In genomic region chrX:103170216-103170615, GRCh38 we compare ENCODE assay signal across 25 cellular contexts. TPM values are rescaled to one million over a fixed set of nuclear protein-coding genes. Genes with fewer than 3 reads are reported as not detected.
DNase-seq lines count a peak whose midpoint lies in the region; ATAC-seq and TF ChIP-seq lines count a peak whose summit lies in the region.
"Had no signal": no experiment of that assay in that cellular context is flagged by ENCODE, and none has a peak within 500 bp of the region (broad histone marks: within the 10 kb centered on the region; RNA-seq: fewer than 3 reads in every experiment).

No MANE protein-coding gene starts in this region.

- ATAC-seq in HG03095 (IDR thresholded peaks at IDR 0.05; ENCODE audit: unreplicated experiment) (no peak), left ventricle myocardium superior (no peak)
- ATAC-seq: effector memory CD8-positive, alpha-beta T cell; mucosa of descending colon; sciatic nerve had no signal

- no peak for TF ChIP-seq CTCF in NB4 (IDR thresholded peaks at IDR 0.05; ENCODE audit: low read depth, low read length)

- TF ChIP-seq POLR2A in NB4 (IDR thresholded peaks at IDR 0.05; ENCODE audit: extremely low read depth, insufficient read length): no peak

- in situ Hi-C loops in KBM-7 (cut with MboI; ENCODE audit: low pct_unique_long_range_greater_than_20kb, low sequenced_read_pairs): loop anchor here (25.0 kb wide), 1 partner anchor 208 kb away; no protein-coding TSS in a partner anchor

- peak; percentile 70 for DNase-seq in ELR (ENCODE audit: low read depth)
- peak; percentile 10 for DNase-seq in NB4 (ENCODE audit: low read depth)
- DNase-seq in epithelial cell of prostate (ENCODE audit: low read depth, low spot score): no peak
- peak; percentile 66 for DNase-seq in kidney tubule cell (ENCODE audit: low spot score)
- DNase-seq in left ventricle myocardium superior: no peak
- DNase-seq in HUDEP-2 (lab: John Stamatoyannopoulos, UW; ENCODE audit: unreplicated experiment in 76 of 76): no peak
- DNase-seq in KBM-7: no peak
- DNase-seq: activated CD4-positive, alpha-beta T cell treated with anti-CD3 and anti-CD28 coated beads for 1 hour; activated naive CD4-positive, alpha-beta T cell treated with Interleukin-2 at 50 U/mL for 16 hours; activated T-cell treated with anti-CD3 and anti-CD28 coated beads, Interleukin-2, amount 50 U/mL, for 24 hours; adrenal gland; CD4-positive, alpha-beta memory T cell; colonic mucosa; effector memory CD8-positive, alpha-beta T cell; GF-D8; hypothalamus; mucosa of descending colon; NCI-H1048; NCI-H187; NCI-H2171 treated with DMSO at 0.1 percent for 48 hours; NCI-H526; nephron progenitor cell; stimulated activated CD4-positive, alpha-beta T cell treated with anti-CD3 and anti-CD28 coated beads, Interleukin-15, amount 100 ng/mL, for 24 hours had no signal

- H3K4me3 ChIP-seq in NB4 (ENCODE audit: low read depth, low read length): no peak overlapping the region
- H3K4me3 ChIP-seq: adrenal gland, colonic mucosa, mucosa of descending colon had no signal

- intact Hi-C loops in left ventricle myocardium superior (cut with micrococcal nuclease): no loop called here

- H3K27ac ChIP-seq in epithelial cell of prostate: peak overlapping the region; percentile 46
- H3K27ac ChIP-seq: adrenal gland, colonic mucosa had no signal

RNA-seq across cellular contexts. Expression of gene BEX4, which starts 44.7 kb away (rescaled TPM):
- 29.6 TPM for total RNA-seq in left ventricle myocardium superior

Comparison
In these comparisons a context has a peak if more than half of its experiments do, and no peak if none do; other contexts are left out.
1. DNase-seq: peak in ELR (single experiment), NB4 (single experiment) and kidney tubule cell (single experiment); none in epithelial cell of prostate (single experiment), left ventricle myocardium superior (single experiment), HUDEP-2 (0 of 76) and KBM-7 (single experiment).